ENCODE assay signal across 24 cellular contexts in the genomic region with DNA sequence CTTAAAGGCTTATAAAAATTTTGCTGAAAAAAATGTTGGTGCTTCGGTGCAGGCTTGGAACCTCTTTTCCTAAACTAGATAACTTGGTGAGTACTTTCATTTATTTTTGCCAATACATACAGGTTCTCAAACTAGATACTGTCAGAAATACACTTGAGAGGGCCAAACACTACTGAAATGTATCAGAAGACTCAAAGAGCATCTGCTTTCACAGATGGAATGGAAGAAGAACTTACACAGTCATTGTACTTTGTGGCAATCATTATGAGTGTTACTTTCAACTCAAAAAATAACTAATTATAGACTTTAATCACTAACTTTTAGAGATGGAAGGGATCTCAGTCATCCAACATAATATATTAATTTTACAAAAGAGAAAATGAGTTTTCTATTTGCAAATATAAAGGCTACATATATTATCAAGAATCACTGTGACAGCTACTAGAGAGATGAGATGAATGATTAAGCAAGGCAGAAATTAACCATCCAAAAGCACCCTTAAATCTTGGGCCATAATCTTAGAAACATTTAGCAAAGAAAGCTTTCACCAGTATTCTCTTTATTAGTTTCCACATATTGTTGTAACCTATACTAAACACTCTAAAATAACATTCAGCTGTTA. TPM values are rescaled to one million over a fixed set of nuclear protein-coding genes. Genes with fewer than 3 reads are reported as not detected.
DNase-seq lines count a peak whose midpoint lies in the region; ATAC-seq, FAIRE-seq and TF ChIP-seq lines count a peak whose summit lies in the region.
"Had no signal": no experiment of that assay in that cellular context is flagged by ENCODE, and none has a peak within 500 bp of the region (broad histone marks: within the 10 kb centered on the region; RNA-seq: fewer than 3 reads in every experiment).

No MANE protein-coding gene starts in this region.

- ATAC-seq in SK-N-SH treated with all-trans-retinoic acid at 6 μM for 48 hours (no peak), HG03159 (IDR thresholded peaks at IDR 0.05; ENCODE audit: unreplicated experiment) (peak; percentile 76)
- ATAC-seq: effector memory CD8-positive, alpha-beta T cell; left ventricle myocardium superior; mucosa of descending colon; Panc1 had no signal

- TF ChIP-seq CTCF in SK-N-SH (IDR thresholded peaks at IDR 0.05) (no peak), HFFc6 (IDR thresholded peaks at IDR 0.05) (no peak)

- H3K27me3 ChIP-seq in SK-N-SH (ENCODE audit: insufficient read depth) (no peaks in the 10 kb centered on the region), small intestine (ENCODE audit: control insufficient read depth in 2 of 2, insufficient read depth in 2 of 2, low read length in 2 of 2) (no peaks in the 10 kb centered on the region)
- H3K27me3 ChIP-seq: ascending aorta, BE2C had no signal

- TF ChIP-seq POLR2A in GM12892 (IDR thresholded peaks at IDR 0.05; ENCODE audit: low read depth, low read length): no peak

- H3K27ac Mint-ChIP-seq in HFFc6: no peak overlapping the region
- H3K27ac Mint-ChIP-seq: effector memory CD8-positive, alpha-beta T cell had no signal

- no peak overlapping the region for H3K4me3 ChIP-seq in SK-N-SH (ENCODE audit: low read depth in 2 of 2, low read length in 1 of 2)
- no peak overlapping the region for H3K4me3 ChIP-seq in small intestine (ENCODE audit: low read depth in 1 of 2, low read length in 2 of 2)
- H3K4me3 ChIP-seq: ascending aorta, mucosa of descending colon had no signal

- CTCF ChIA-PET in SK-N-SH (lab: Yijun Ruan, JAX): no interaction called here

- no peaks in the 10 kb centered on the region for H4K20me1 ChIP-seq in SK-N-SH (ENCODE audit: insufficient read depth)

- no peak overlapping the region for H3K9ac ChIP-seq in SK-N-SH

- WGBS in SK-N-SH (ENCODE audit: low lambda C conversion rate): 12% methylated on average over 1 of the region's 1 CpG
- WGBS in small intestine, 3 donors: 71 to 88% (median 86%) methylated on average over 1 of the region's 1 CpG

- H3K4me3 Mint-ChIP-seq in HFFc6: peak overlapping the region; percentile 58; the same call in 1 of the 2 replicates
- H3K4me3 Mint-ChIP-seq: effector memory CD8-positive, alpha-beta T cell had no signal

- H2AFZ ChIP-seq in SK-N-SH (ENCODE audit: low read depth): 0 out of 2 replicates have a peak overlapping the region, but pooled peaks have one; percentile 4

- H3K36me3 ChIP-seq in SK-N-SH (replicated peaks in 1 of 2; ENCODE audit: control insufficient read depth in 1 of 2, insufficient read depth in 2 of 2, low read length in 1 of 2): no peaks in the 10 kb centered on the region
- H3K36me3 ChIP-seq in small intestine (ENCODE audit: control insufficient read depth in 2 of 2, insufficient read depth in 2 of 2, low read length in 2 of 2): no peaks in the 10 kb centered on the region
- H3K36me3 ChIP-seq: ascending aorta, BE2C had no signal

- TF ChIP-seq EP300 in SK-N-SH (IDR thresholded peaks at IDR 0.05; ENCODE audit: borderline replicate concordance in 1 of 2, low read depth in 1 of 2, low read length in 1 of 2): no peak

- peak; percentile 47 for FAIRE-seq in small intestine (lab: Jason Lieb, UNC)
- no peak for FAIRE-seq in GM12892 (lab: Jason Lieb, UNC)

- POLR2A ChIA-PET in SK-N-SH (lab: Yijun Ruan, JAX): no interaction called here

- no peaks in the 10 kb centered on the region for H3K9me2 ChIP-seq in SK-N-SH

- H3K27me3 Mint-ChIP-seq in HFFc6 (ENCODE audit: insufficient read depth): peaks cover 2% of the 10 kb centered on the region; the same call in 1 of the 2 replicates

- H3F3A ChIP-seq in SK-N-SH (replicated peaks; ENCODE audit: insufficient read depth): peaks cover 14% of the 10 kb centered on the region

- no peak for DNase-seq in SK-N-SH
- no peak for DNase-seq in HFFc6
- DNase-seq in small intestine: no peak
- no peak for DNase-seq in amygdala (lab: John Stamatoyannopoulos, UW)
- no peak for DNase-seq in GOT3 (lab: John Stamatoyannopoulos, UW)
- no peak for DNase-seq in GM12892 (ENCODE audit: insufficient read length)
- DNase-seq: activated CD8-positive, alpha-beta memory T cell treated with anti-CD3 and anti-CD28 coated beads, Interleukin-2, amount 50 U/mL, for 4 hours; activated naive CD4-positive, alpha-beta T cell; BE2C; effector memory CD8-positive, alpha-beta T cell; glutamatergic neuron; left ventricle myocardium superior; mucosa of descending colon; stimulated activated CD4-positive, alpha-beta T cell treated with anti-CD3 and anti-CD28 coated beads, Interleukin-4, amount 100 ng/mL, for 4 hours had no signal

- H3K36me3 Mint-ChIP-seq in HFFc6 (ENCODE audit: low read depth): no peaks in the 10 kb centered on the region

- H3K4me1 ChIP-seq in SK-N-SH (ENCODE audit: control insufficient read depth in 1 of 2, insufficient read depth in 2 of 2, low read depth in 1 of 2, low read length in 1 of 2) (no peaks in the 10 kb centered on the region; a peak in 1 of 4 replicates), small intestine (ENCODE audit: control insufficient read depth in 2 of 2, insufficient read depth in 1 of 2, low read depth in 1 of 2, low read length in 1 of 2) (no peaks in the 10 kb centered on the region)
- H3K4me1 ChIP-seq: ascending aorta, BE2C had no signal

- TF ChIP-seq RAD21 in SK-N-SH (IDR thresholded peaks at IDR 0.05; ENCODE audit: low read length): no peak

- H3K27ac ChIP-seq in SK-N-SH (ENCODE audit: low read depth in 2 of 2, low read length in 1 of 2): no peak overlapping the region
- H3K27ac ChIP-seq in small intestine (ENCODE audit: low read depth in 1 of 2, low read length in 1 of 2): no peak overlapping the region
- H3K27ac ChIP-seq: 22Rv1, ascending aorta had no signal

- H3K4me1 Mint-ChIP-seq in HFFc6 (ENCODE audit: low read depth): peaks cover 47% of the 10 kb centered on the region

- no peak overlapping the region for H3K4me2 ChIP-seq in SK-N-SH

- no peaks in the 10 kb centered on the region for H3K9me3 Mint-ChIP-seq in HFFc6
- H3K9me3 Mint-ChIP-seq: effector memory CD8-positive, alpha-beta T cell had no signal

- no peaks in the 10 kb centered on the region for H3K79me2 ChIP-seq in SK-N-SH (ENCODE audit: insufficient read depth)

- H3K9me3 ChIP-seq in SK-N-SH (no peaks in the 10 kb centered on the region), small intestine (ENCODE audit: control insufficient read depth, low read depth) (no peaks in the 10 kb centered on the region)
- H3K9me3 ChIP-seq: ascending aorta, BE2C, mucosa of descending colon had no signal

TF ChIP-seq in SK-N-SH, 30 proteins besides CTCF, POLR2A, EP300 and RAD21 (continues in another document):
- TF ChIP-seq NFIC (IDR thresholded peaks at IDR 0.05; ENCODE audit: borderline replicate concordance): no peak
- no peak for TF ChIP-seq SMC3 (IDR thresholded peaks at IDR 0.05; ENCODE audit: low read depth, low read length)
- no peak for TF ChIP-seq SIN3A (IDR thresholded peaks at IDR 0.05; ENCODE audit: borderline replicate concordance, low read depth, low read length)
- TF ChIP-seq TAF1 (IDR thresholded peaks at IDR 0.05; ENCODE audit: borderline replicate concordance, low read depth, low read length): no peak

TF ChIP-seq in SK-N-SH treated with all-trans-retinoic acid at 6 μM for 48 hours, 23 proteins besides CTCF, POLR2A, EP300 and RAD21 (continues in another document):
- TF ChIP-seq, protein P1, sequence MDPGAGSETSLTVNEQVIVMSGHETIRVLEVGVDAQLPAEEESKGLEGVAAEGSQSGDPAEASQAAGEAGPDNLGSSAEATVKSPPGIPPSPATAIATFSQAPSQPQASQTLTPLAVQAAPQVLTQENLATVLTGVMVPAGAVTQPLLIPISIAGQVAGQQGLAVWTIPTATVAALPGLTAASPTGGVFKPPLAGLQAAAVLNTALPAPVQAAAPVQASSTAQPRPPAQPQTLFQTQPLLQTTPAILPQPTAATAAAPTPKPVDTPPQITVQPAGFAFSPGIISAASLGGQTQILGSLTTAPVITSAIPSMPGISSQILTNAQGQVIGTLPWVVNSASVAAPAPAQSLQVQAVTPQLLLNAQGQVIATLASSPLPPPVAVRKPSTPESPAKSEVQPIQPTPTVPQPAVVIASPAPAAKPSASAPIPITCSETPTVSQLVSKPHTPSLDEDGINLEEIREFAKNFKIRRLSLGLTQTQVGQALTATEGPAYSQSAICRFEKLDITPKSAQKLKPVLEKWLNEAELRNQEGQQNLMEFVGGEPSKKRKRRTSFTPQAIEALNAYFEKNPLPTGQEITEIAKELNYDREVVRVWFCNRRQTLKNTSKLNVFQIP (CRISPR knock-in tag; IDR thresholded peaks at IDR 0.05; ENCODE audit: borderline replicate concordance, low read depth): no peak
- TF ChIP-seq CSDC2 (CRISPR knock-in tag; IDR thresholded peaks at IDR 0.05) (no peak), BACH2 (CRISPR knock-in tag; IDR thresholded peaks at IDR 0.05; ENCODE audit: borderline replicate concordance) (no peak), PPARA (CRISPR knock-in tag; IDR thresholded peaks at IDR 0.05; ENCODE audit: borderline replicate concordance) (no peak), GLIS3 (CRISPR knock-in tag; IDR thresholded peaks at IDR 0.05) (no peak)

RNA-seq across cellular contexts. Expression of a gene that starts 1.0 kb away (rescaled TPM):
- polyA plus RNA-seq in SK-N-SH (2012; rRNA removed) (0.11 and 0.20 TPM in 2 replicates), small intestine (under 1 TPM in 2 of 3 donors, not detected in 1; under 0.01 to 0.04 TPM)
- polyA plus RNA-seq in SK-N-SH (2012; cell fraction: cytosol; rRNA removed): 0.18 and 0.19 TPM in 2 replicates
- polyA plus RNA-seq in SK-N-SH (2012; cell fraction: nucleus; rRNA removed): 0.08 and 0.10 TPM in 2 replicates
- total RNA-seq in HFFc6 (2021; fragmentation: NEBNext Ultra II Directional; extraction: Animal tissue kit (Norgen Biotek cat#: 25700)): under 1 TPM in 5 of 6 experiments, not detected in 1; 0.02 to 0.14 (median 0.10) TPM
- polyA plus RNA-seq in GM12892 (2012; ENCODE audit: missing spikeins): 0.45 TPM
- total RNA-seq: ascending aorta, chondrocyte, G401, mucosa of descending colon, pulmonary artery endothelial cell, SK-MEL-5 had no signal

RNA-seq across cellular contexts. Expression of a gene that starts 36.7 kb away (rescaled TPM):
- polyA plus RNA-seq in SK-N-SH (2012; rRNA removed): 1.0 and 1.1 TPM in 2 replicates
- polyA plus RNA-seq in SK-N-SH (2012; cell fraction: cytosol; rRNA removed): 1.5 and 2.2 TPM in 2 replicates
- polyA plus RNA-seq in SK-N-SH (2012; cell fraction: nucleus; rRNA removed): 0.67 and 1.0 TPM in 2 replicates
- total RNA-seq in HFFc6 (2021; fragmentation: NEBNext Ultra II Directional; extraction: Animal tissue kit (Norgen Biotek cat#: 25700)): 1 to 10 TPM in 1 of 6 experiments, under 1 TPM in 4, not detected in 1; 0.15 to 1.3 (median 0.46) TPM
- polyA plus RNA-seq in small intestine: 1,000 to 10,000 TPM in 1 of 3 donors, 100 to 1,000 TPM in 1, 10 to 100 TPM in 1; 42.3 to 2,753 (median 175) TPM
- 270 TPM for polyA plus RNA-seq in GM12892 (2012; ENCODE audit: missing spikeins)
- total RNA-seq: chondrocyte, G401, pulmonary artery endothelial cell, SK-MEL-5 had no signal

RNA-seq across cellular contexts. Expression of a gene that starts 37.5 kb away (rescaled TPM):
- polyA plus RNA-seq in SK-N-SH (2012; rRNA removed): not detected in 2 replicates
- polyA plus RNA-seq in SK-N-SH (2012; cell fraction: cytosol; rRNA removed): not detected in 2 replicates
- not detected in 2 replicates for polyA plus RNA-seq in SK-N-SH (2012; cell fraction: nucleus; rRNA removed)
- not detected for total RNA-seq in HFFc6 (2021; fragmentation: NEBNext Ultra II Directional; extraction: Animal tissue kit (Norgen Biotek cat#: 25700))
- not detected for polyA plus RNA-seq in small intestine
- polyA plus RNA-seq in GM12892 (2012; ENCODE audit: missing spikeins): not detected
- total RNA-seq: ascending aorta, chondrocyte, fibroblast of lung, G401, left ventricle myocardium superior, mucosa of descending colon, pulmonary artery endothelial cell, SK-MEL-5 had no signal
- polyA plus RNA-seq: fibroblast of lung had no signal

RNA-seq across cellular contexts. Expression of a gene that starts 58.8 kb away (rescaled TPM):
- polyA plus RNA-seq in SK-N-SH (2012; rRNA removed) (36.9 and 39.0 TPM in 2 replicates), small intestine (10 to 100 TPM; 18.6 to 24.8 (median 22.1) TPM)
- 43.6 and 51.5 TPM in 2 replicates for polyA plus RNA-seq in SK-N-SH (2012; cell fraction: cytosol; rRNA removed)
- polyA plus RNA-seq in SK-N-SH (2012; cell fraction: nucleus; rRNA removed): 9.2 and 14.1 TPM in 2 replicates
- 10 to 100 TPM; 38.8 to 48.0 (median 43.1) TPM for total RNA-seq in HFFc6 (2021; fragmentation: NEBNext Ultra II Directional; extraction: Animal tissue kit (Norgen Biotek cat#: 25700))
- polyA plus RNA-seq in GM12892 (2012; ENCODE audit: missing spikeins): 26.0 TPM

Comparison
In these comparisons a context has a peak if more than half of its experiments do, and no peak if none do; other contexts are left out.
1. RNA of a gene that starts 36.7 kb away (polyA plus RNA-seq): 42.3 to 2,753 TPM in small intestine; 0.67 to 2.2 TPM in SK-N-SH; every median in the first group is over 10 times any median in the second.